ENCODE assay signal across 8 cellular contexts in genomic region chr5:138213161-138214029, GRCh38. TPM values are rescaled to one million over a fixed set of nuclear protein-coding genes. Genes with fewer than 3 reads are reported as not detected.
A peak's percentile ranks its signal among the peaks of the same experiment; 100 is the strongest.
DNase-seq lines count a peak whose midpoint lies in the region; ATAC-seq lines count a peak whose summit lies in the region.

CDC23 (minus strand) TSS chr5:138213323; CDS start chr5:138213312, 11 bp downstream.

- peaks cover 7% of the 10 kb centered on the region for H3K79me1 ChIP-seq in mesenchymal stem cell (replicated peaks; ENCODE audit: low read length, poor library complexity, severe bottlenecking)

- H3K9me3 ChIP-seq in NT2/D1 (ENCODE audit: insufficient read depth, low read length) (no peaks in the 10 kb centered on the region), endocrine pancreas (ENCODE audit: control insufficient read depth, low read length) (no peaks in the 10 kb centered on the region), mesenchymal stem cell (ENCODE audit: control insufficient read depth, low read length) (no peaks in the 10 kb centered on the region)

- H3K4ac ChIP-seq in mesenchymal stem cell (ENCODE audit: low read depth in 1 of 2, low read length in 2 of 2): peak within 1 kb of the TSS; percentile 15 to 96

- peak within 1 kb of the TSS; percentile 22 for H2BK5ac ChIP-seq in mesenchymal stem cell (ENCODE audit: low read depth, low read length, poor library complexity, severe bottlenecking)

- H3K23ac ChIP-seq in mesenchymal stem cell (ENCODE audit: low read length in 2 of 2): no peak within 1 kb of the TSS

- H3K27me3 ChIP-seq in NT2/D1 (ENCODE audit: insufficient read depth, insufficient read length): no peaks in the 10 kb centered on the region
- H3K27me3 ChIP-seq in endocrine pancreas (ENCODE audit: control insufficient read depth, insufficient read depth, low read length): no peaks in the 10 kb centered on the region
- H3K27me3 ChIP-seq in mesenchymal stem cell (ENCODE audit: control insufficient read depth in 1 of 2, insufficient read depth in 1 of 2, low read length in 2 of 2): no peaks in the 10 kb centered on the region

- H3K18ac ChIP-seq in mesenchymal stem cell (ENCODE audit: low read depth in 1 of 2, low read length in 2 of 2): peak within 1 kb of the TSS; percentile 46 to 69

- H2AK5ac ChIP-seq in mesenchymal stem cell (ENCODE audit: low read length, severe bottlenecking): no peak within 1 kb of the TSS

- peak within 1 kb of the TSS; percentile 4 for H4K91ac ChIP-seq in mesenchymal stem cell (ENCODE audit: low read length)

- H3K9ac ChIP-seq in NT2/D1 (ENCODE audit: insufficient read length, low read depth) (peak within 1 kb of the TSS; percentile 90), endocrine pancreas (ENCODE audit: control insufficient read depth, insufficient read depth, low read length) (peak within 1 kb of the TSS; percentile 100), mesenchymal stem cell (ENCODE audit: low read length) (peak within 1 kb of the TSS; percentile 96)

- H3K4me2 ChIP-seq in mesenchymal stem cell (ENCODE audit: low read length, poor library complexity, severe bottlenecking): peak within 1 kb of the TSS; percentile 78

- H3K9me3 Mint-ChIP-seq in activated CD8-positive, alpha-beta memory T cell treated with anti-CD3 and anti-CD28 coated beads, Interleukin-2, amount 10 ng/mL, durations not matched to agents 7 days and 5 days (ENCODE audit: low read depth): no peaks in the 10 kb centered on the region

- H3K36me3 ChIP-seq in NT2/D1 (ENCODE audit: insufficient read depth, insufficient read length, low read length) (peaks cover 17% of the 10 kb centered on the region), endocrine pancreas (ENCODE audit: control insufficient read depth, insufficient read depth, low read length) (no peaks in the 10 kb centered on the region), mesenchymal stem cell (ENCODE audit: control insufficient read depth in 1 of 2, insufficient read depth in 2 of 2, low read depth in 1 of 2, low read length in 2 of 2) (peaks cover 9% of the 10 kb centered on the region in 2 experiments)

- H3K27ac ChIP-seq in mesenchymal stem cell (ENCODE audit: low read length, poor library complexity, severe bottlenecking): peak within 1 kb of the TSS; percentile 5

- peak within 1 kb of the TSS; percentile 99 for H3K27ac Mint-ChIP-seq in activated CD8-positive, alpha-beta memory T cell treated with anti-CD3 and anti-CD28 coated beads, Interleukin-2, amount 10 ng/mL, durations not matched to agents 7 days and 5 days

- H3K27me3 Mint-ChIP-seq in activated CD8-positive, alpha-beta memory T cell treated with anti-CD3 and anti-CD28 coated beads, Interleukin-2, amount 10 ng/mL, durations not matched to agents 7 days and 5 days: no peaks in the 10 kb centered on the region

- H3K4me1 Mint-ChIP-seq in activated CD8-positive, alpha-beta memory T cell treated with anti-CD3 and anti-CD28 coated beads, Interleukin-2, amount 10 ng/mL, durations not matched to agents 7 days and 5 days: peaks cover 23% of the 10 kb centered on the region

- H3K36me3 Mint-ChIP-seq in activated CD8-positive, alpha-beta memory T cell treated with anti-CD3 and anti-CD28 coated beads, Interleukin-2, amount 10 ng/mL, durations not matched to agents 7 days and 5 days: peaks cover 7% of the 10 kb centered on the region

- H2BK12ac ChIP-seq in mesenchymal stem cell (ENCODE audit: low read length in 2 of 2): no peak within 1 kb of the TSS

- DNase-seq in COR-L47 (lab: John Stamatoyannopoulos, UW) (peak; percentile 98), HUDEP-2 (lab: John Stamatoyannopoulos, UW; ENCODE audit: unreplicated experiment in 76 of 76) (peak; percentile 20 to 97 (median 90)), NT2/D1 (ENCODE audit: low read depth, low spot score) (peak; percentile 96), mesenchymal stem cell (peak; percentile 99)
- peak; percentile 96 for DNase-seq in activated CD8-positive, alpha-beta memory T cell treated with anti-CD3 and anti-CD28 coated beads, Interleukin-2, amount 10 ng/mL, durations not matched to agents 7 days and 5 days
- DNase-seq in stimulated activated CD8-positive, alpha-beta memory T cell treated with anti-CD3 and anti-CD28 coated beads, Interleukin-12 subunit alpha, Interleukin-12 subunit beta, amount 100 ng/mL, for 4 hours (ENCODE audit: low read depth): peak; percentile 72

- peak within 1 kb of the TSS; percentile 95 for H2AFZ ChIP-seq in mesenchymal stem cell (ENCODE audit: low read depth, low read length)

- no peaks in the 10 kb centered on the region for H3K4me1 ChIP-seq in NT2/D1 (ENCODE audit: insufficient read depth, insufficient read length)
- H3K4me1 ChIP-seq in endocrine pancreas (ENCODE audit: control insufficient read depth, insufficient read depth, low read length): peaks cover 4% of the 10 kb centered on the region
- H3K4me1 ChIP-seq in mesenchymal stem cell (ENCODE audit: control insufficient read depth, insufficient read depth, low read depth, low read length): peaks cover 3% of the 10 kb centered on the region

- H3K4me3 Mint-ChIP-seq in activated CD8-positive, alpha-beta memory T cell treated with anti-CD3 and anti-CD28 coated beads, Interleukin-2, amount 10 ng/mL, durations not matched to agents 7 days and 5 days: peak within 1 kb of the TSS; percentile 97

- peak within 1 kb of the TSS in 1 of 2 experiments; percentile 44 for H3K14ac ChIP-seq in mesenchymal stem cell (ENCODE audit: low read length in 2 of 2)

- 4% methylated on average over 29 of the region's 32 CpGs for whole genome bisulfite sequencing in mesenchymal stem cell

- H3K4me3 ChIP-seq in NT2/D1 (ENCODE audit: insufficient read length, low read depth) (peak within 1 kb of the TSS; percentile 93), endocrine pancreas (ENCODE audit: control insufficient read depth, insufficient read depth, low read length) (peak within 1 kb of the TSS; percentile 93), mesenchymal stem cell (ENCODE audit: insufficient read depth in 1 of 2, low read depth in 1 of 2, low read length in 2 of 2) (peak within 1 kb of the TSS; percentile 82 to 99)

- peak; percentile 93 for ATAC-seq in GM21381 (IDR thresholded peaks at IDR 0.05; ENCODE audit: unreplicated experiment)
- peak; percentile 100 for ATAC-seq in activated CD8-positive, alpha-beta memory T cell treated with anti-CD3 and anti-CD28 coated beads, Interleukin-2, amount 10 ng/mL, durations not matched to agents 7 days and 5 days

- H4K8ac ChIP-seq in mesenchymal stem cell (ENCODE audit: low read length): peak within 1 kb of the TSS; percentile 87

- H2BK15ac ChIP-seq in mesenchymal stem cell (ENCODE audit: low read depth, poor library complexity, severe bottlenecking): no peak within 1 kb of the TSS

- CTCF ChIA-PET in activated CD8-positive, alpha-beta memory T cell treated with anti-CD3 and anti-CD28 coated beads, Interleukin-2, amount 10 ng/mL, durations not matched to agents 7 days and 5 days (lab: Charles Lee): interaction anchor here (1.0 to 3.7 kb wide), 5 partner anchors 10 to 250 kb away, joined by 3 to 28 read pairs (median 4); partner anchors contain the start of gene KDM3B

- H2BK120ac ChIP-seq in mesenchymal stem cell (ENCODE audit: low read depth, low read length): no peak within 1 kb of the TSS

RNA-seq across cellular contexts. Expression of gene CDC23, which starts in this region (rescaled TPM):
- total RNA-seq in activated CD8-positive, alpha-beta memory T cell treated with anti-CD3 and anti-CD28 coated beads, Interleukin-2, amount 10 ng/mL, durations not matched to agents 7 days and 5 days: 10 to 100 TPM; 37.0 to 42.7 TPM
- polyA plus RNA-seq in mesenchymal stem cell (2013, experiment 1 of 2): 19.3 TPM
- 19.1 TPM for polyA plus RNA-seq in mesenchymal stem cell (2013, experiment 2 of 2)

Comparison
In these comparisons a context has a peak if more than half of its experiments do, and no peak if none do; other contexts are left out.
1. Peak in every context shown above with its lines: DNase-seq, ATAC-seq, H3K4me3 ChIP-seq and H3K27ac ChIP-seq.